6 cellular contexts compared by ENCODE assay signal in genomic region chr19:55635334-55635717, GRCh38. TPM values are rescaled to one million over a fixed set of nuclear protein-coding genes. Genes with fewer than 3 reads are reported as not detected.
DNase-seq lines count a peak whose midpoint lies in the region; ATAC-seq and TF ChIP-seq lines count a peak whose summit lies in the region.

No MANE protein-coding gene starts in this region.

- CTCF ChIA-PET in AG04450 (lab: Charles Lee) = interaction anchor here (0.6 to 2.6 kb wide), 3 partner anchors 18 to 168 kb away, joined by 3 to 9 read pairs (median 8); no protein-coding TSS in a partner anchor

- TF ChIP-seq CTCF in AG04450 (IDR thresholded peaks at IDR 0.05; ENCODE audit: low read depth, low read length) (no peak), WERI-Rb-1 (IDR thresholded peaks at IDR 0.05; ENCODE audit: low read depth, low read length) (no peak), kidney epithelial cell (IDR thresholded peaks at IDR 0.05; ENCODE audit: insufficient read depth, low read length, poor library complexity, severe bottlenecking) (no peak)

- H3K27ac ChIP-seq in AG04450 (ENCODE audit: low read depth, low read length) = peak overlapping the region; percentile 92
- H3K27ac ChIP-seq in WERI-Rb-1 = peak overlapping the region; percentile 72

- H3K9me3 ChIP-seq in AG04450 (ENCODE audit: control insufficient read depth, insufficient read depth, low read length) (no peaks in the 10 kb centered on the region; the same call in 1 of the 2 replicates), WERI-Rb-1 (ENCODE audit: severe bottlenecking) (no peaks in the 10 kb centered on the region)

- no peak for ATAC-seq in HG02678 (IDR thresholded peaks at IDR 0.05; ENCODE audit: unreplicated experiment)

- DNase-seq in AG04450 (ENCODE audit: low read depth, low spot score) (no peak), WERI-Rb-1 (no peak), kidney epithelial cell (ENCODE audit: low read depth) (no peak), NCI-H187 (lab: John Stamatoyannopoulos, UW) (no peak), NCI-H128 (lab: John Stamatoyannopoulos, UW; ENCODE audit: unreplicated experiment) (no peak)

- POLR2A ChIA-PET in AG04450 (lab: Yijun Ruan, JAX) = interaction anchor here (0.7 to 1.0 kb wide), 5 partner anchors 10 to 37 kb away, joined by 3 to 11 read pairs (median 5); partner anchors contain the start of gene ZNF784

- H3K4me3 ChIP-seq in AG04450 (ENCODE audit: low read depth, low read length) = peak overlapping the region; percentile 98
- H3K4me3 ChIP-seq in WERI-Rb-1 (ENCODE audit: low read depth, low read length) = peak overlapping the region; percentile 67
- H3K4me3 ChIP-seq in kidney epithelial cell (ENCODE audit: low read depth, low read length) = peak overlapping the region; percentile 69

- H3K27me3 ChIP-seq in AG04450 (ENCODE audit: control insufficient read depth, insufficient read depth, low read length) = no peaks in the 10 kb centered on the region
- no peaks in the 10 kb centered on the region for H3K27me3 ChIP-seq in WERI-Rb-1 (ENCODE audit: insufficient read depth, low read depth, severe bottlenecking)
- H3K27me3 ChIP-seq in kidney epithelial cell (ENCODE audit: control insufficient read depth, insufficient read depth, low read length) = no peaks in the 10 kb centered on the region

- H3K36me3 ChIP-seq in WERI-Rb-1 (0 out of 2 replicates have a peak, but pooled peaks cover 4% of the 10 kb centered on the region), kidney epithelial cell (ENCODE audit: control insufficient read depth, insufficient read depth, low read length) (no peaks in the 10 kb centered on the region)

RNA-seq across cellular contexts. Expression of gene ZNF580, which starts 5.5 kb away (rescaled TPM):
- 7.3 and 14.0 TPM in 2 replicates for polyA plus RNA-seq in AG04450 (2011; rRNA removed)
- 7.4 and 9.0 TPM in 2 replicates for polyA minus RNA-seq in AG04450 (2011; rRNA and poly(A)+ RNA removed)
- 10.1 and 10.4 TPM in 2 replicates for total RNA-seq in kidney epithelial cell

RNA-seq across cellular contexts. Expression of gene ZNF581, which starts 8.1 kb away (rescaled TPM):
- 19.1 and 22.9 TPM in 2 replicates for polyA plus RNA-seq in AG04450 (2011; rRNA removed)
- polyA minus RNA-seq in AG04450 (2011; rRNA and poly(A)+ RNA removed) = 24.8 and 31.8 TPM in 2 replicates
- total RNA-seq in kidney epithelial cell = 36.9 and 41.8 TPM in 2 replicates

RNA-seq across cellular contexts. Expression of gene ZNF784, which starts 11.0 kb away (rescaled TPM):
- 1.9 and 2.8 TPM in 2 replicates for polyA plus RNA-seq in AG04450 (2011; rRNA removed)
- polyA minus RNA-seq in AG04450 (2011; rRNA and poly(A)+ RNA removed) = 3.0 and 3.2 TPM in 2 replicates
- 3.6 and 6.3 TPM in 2 replicates for total RNA-seq in kidney epithelial cell

RNA-seq across cellular contexts. Expression of gene CCDC106, which starts 12.7 kb away (rescaled TPM):
- polyA plus RNA-seq in AG04450 (2011; rRNA removed) = 6.2 and 8.7 TPM in 2 replicates
- 4.0 and 7.8 TPM in 2 replicates for polyA minus RNA-seq in AG04450 (2011; rRNA and poly(A)+ RNA removed)
- total RNA-seq in kidney epithelial cell = 12.0 and 12.2 TPM in 2 replicates

RNA-seq across cellular contexts. Expression of gene U2AF2, which starts 19.5 kb away (rescaled TPM):
- 90.7 and 130 TPM in 2 replicates for polyA plus RNA-seq in AG04450 (2011; rRNA removed)
- polyA minus RNA-seq in AG04450 (2011; rRNA and poly(A)+ RNA removed) = 74.9 and 119 TPM in 2 replicates
- total RNA-seq in kidney epithelial cell = 153 and 164 TPM in 2 replicates
